19 cellular contexts compared by ENCODE assay signal in genomic region chr22:24413726-24414385, GRCh38. TPM values are rescaled to one million over a fixed set of nuclear protein-coding genes. Genes with fewer than 3 reads are reported as not detected.
DNase-seq lines count a peak whose midpoint lies in the region; ATAC-seq, FAIRE-seq and TF ChIP-seq lines count a peak whose summit lies in the region.
"Had no signal": no experiment of that assay in that cellular context is flagged by ENCODE, and none has a peak within 500 bp of the region (broad histone marks: within the 10 kb centered on the region; RNA-seq: fewer than 3 reads in every experiment).

No MANE protein-coding gene starts in this region.

- H3K4me3 Mint-ChIP-seq in activated T-cell treated with anti-CD3 and anti-CD28 coated beads, Interleukin-2, amount 50 U/mL, for 24 hours: no peak overlapping the region
- H3K4me3 Mint-ChIP-seq: CD8-positive, alpha-beta memory T cell had no signal

- no peaks in the 10 kb centered on the region for H3K9me3 Mint-ChIP-seq in activated T-cell treated with anti-CD3 and anti-CD28 coated beads, Interleukin-2, amount 50 U/mL, for 24 hours
- H3K9me3 Mint-ChIP-seq: CD8-positive, alpha-beta memory T cell had no signal

- no peaks in the 10 kb centered on the region for H3K27me3 Mint-ChIP-seq in activated T-cell treated with anti-CD3 and anti-CD28 coated beads, Interleukin-2, amount 50 U/mL, for 24 hours
- H3K27me3 Mint-ChIP-seq: CD8-positive, alpha-beta memory T cell had no signal

- peaks cover 59% of the 10 kb centered on the region for H3K36me3 Mint-ChIP-seq in activated T-cell treated with anti-CD3 and anti-CD28 coated beads, Interleukin-2, amount 50 U/mL, for 24 hours (ENCODE audit: low read depth)

- no peak for DNase-seq in activated T-cell treated with anti-CD3 and anti-CD28 coated beads, Interleukin-2, amount 50 U/mL, for 24 hours
- DNase-seq in activated T-cell treated with anti-CD3 and anti-CD28 coated beads for 4 hours (no peak), D721Med (ENCODE audit: insufficient read length, low spot score) (peak; percentile 10), left ventricle myocardium superior (peak; percentile 44), psoas muscle (peak in 1 of 2 donors; percentile 52), ascending aorta (ENCODE audit: low spot score in 2 of 2) (no peak), cortex of kidney (lab: John Stamatoyannopoulos, UW) (no peak)
- DNase-seq: CD8-positive, alpha-beta memory T cell; GDM1; KG1; NCI-H1417 treated with DMSO at 0.1 percent for 48 hours; NCI-H2081; NCI-H510A treated with DMSO at 0.1 percent for 48 hours; NCI-H82; SHP77 treated with DMSO at 0.1 percent for 48 hours had no signal

- ATAC-seq in left ventricle myocardium superior: peak; percentile 26
- no peak for ATAC-seq in psoas muscle
- no peak for ATAC-seq in HG02610 (IDR thresholded peaks at IDR 0.05; ENCODE audit: unreplicated experiment)
- ATAC-seq: GM12878, HCT116 had no signal

- H3K9me3 ChIP-seq in psoas muscle (no peaks in the 10 kb centered on the region), ascending aorta (no peaks in the 10 kb centered on the region)
- H3K9me3 ChIP-seq: BLaER1 had no signal

- no peak overlapping the region for H3K4me3 ChIP-seq in psoas muscle
- no peak overlapping the region for H3K4me3 ChIP-seq in ascending aorta
- H3K4me3 ChIP-seq: BLaER1, GM12878 had no signal

- H3K4me1 Mint-ChIP-seq in activated T-cell treated with anti-CD3 and anti-CD28 coated beads, Interleukin-2, amount 50 U/mL, for 24 hours (ENCODE audit: low read depth): peaks cover 15% of the 10 kb centered on the region

- peaks cover 0 to 64% of the 10 kb centered on the region in 2 donors for H3K36me3 ChIP-seq in psoas muscle (ENCODE audit: insufficient read depth in 1 of 2, low read depth in 1 of 2)
- peaks cover 41 to 55% of the 10 kb centered on the region in 2 donors for H3K36me3 ChIP-seq in ascending aorta

- peak overlapping the region; percentile 11 for H3K27ac Mint-ChIP-seq in activated T-cell treated with anti-CD3 and anti-CD28 coated beads, Interleukin-2, amount 50 U/mL, for 24 hours

- TF ChIP-seq CTCF in D721Med (IDR thresholded peaks at IDR 0.05; ENCODE audit: insufficient read depth, missing control alignments): no peak
- no peak for TF ChIP-seq CTCF in psoas muscle (IDR thresholded peaks at IDR 0.05)
- TF ChIP-seq CTCF in ascending aorta (IDR thresholded peaks at IDR 0.05): no peak

- H3K27me3 ChIP-seq in psoas muscle (ENCODE audit: insufficient read depth in 3 of 3, low read length in 2 of 3) (no peaks in the 10 kb centered on the region), ascending aorta (no peaks in the 10 kb centered on the region)
- H3K27me3 ChIP-seq: BLaER1 had no signal

- H3K4me1 ChIP-seq in psoas muscle: no peaks in the 10 kb centered on the region
- no peaks in the 10 kb centered on the region for H3K4me1 ChIP-seq in ascending aorta

- WGBS in psoas muscle, 3 donors: 80 to 87% (median 85%) methylated on average over 18 of the region's 18 CpGs

- intact Hi-C loops in left ventricle myocardium superior (cut with micrococcal nuclease): no loop called here
- intact Hi-C loops in psoas muscle (cut with DNase I): no loop called here
- intact Hi-C loops in ascending aorta (cut with DNase I): no loop called here

- no peak for FAIRE-seq in D721Med (lab: Jason Lieb, UNC)
- FAIRE-seq: GM12878 had no signal

- H3K27ac ChIP-seq in psoas muscle: peak overlapping the region; percentile 9
- no peak overlapping the region for H3K27ac ChIP-seq in ascending aorta
- H3K27ac ChIP-seq: BLaER1 had no signal

RNA-seq across cellular contexts. Expression of gene ADORA2A, which starts 13.5 kb away (rescaled TPM):
- total RNA-seq in left ventricle myocardium superior: 4.1 TPM
- 1 to 10 TPM in 3 of 4 donors, under 1 TPM in 1; 0.97 to 2.4 (median 1.6) TPM for total RNA-seq in psoas muscle
- 1 to 10 TPM in 2 of 3 donors, under 1 TPM in 1; 0.97 to 1.7 (median 1.7) TPM for polyA plus RNA-seq in psoas muscle
- total RNA-seq in ascending aorta: 14.7 TPM

Comparison
In these comparisons a context has a peak if more than half of its experiments do, and no peak if none do; other contexts are left out.
1. DNase-seq: peak in D721Med (single experiment) and left ventricle myocardium superior (single experiment); none in activated T-cell treated with anti-CD3 and anti-CD28 coated beads, Interleukin-2, amount 50 U/mL, for 24 hours (single experiment), activated T-cell treated with anti-CD3 and anti-CD28 coated beads for 4 hours (single experiment), ascending aorta (0 of 2) and cortex of kidney (single experiment).